Comparison of ENCODE assay signal across 15 cellular contexts in genomic region chr22:16628476-16628875, GRCh38. TPM values are rescaled to one million over a fixed set of nuclear protein-coding genes. Genes with fewer than 3 reads are reported as not detected.
DNase-seq lines count a peak whose midpoint lies in the region; FAIRE-seq and TF ChIP-seq lines count a peak whose summit lies in the region.
"Not testable (repeated sequence)": the region's sequence is repeated elsewhere in the genome, so short reads cannot be mapped to it uniquely, and the experiment has no call there.
"Had no signal": no experiment of that assay in that cellular context is flagged by ENCODE, and none has a peak within 500 bp of the region (broad histone marks: within the 10 kb centered on the region; RNA-seq: fewer than 3 reads in every experiment).

No MANE protein-coding gene starts in this region.

- peak overlapping the region; percentile 24; the same call in 1 of the 2 replicates for H3K4me2 ChIP-seq in MM.1S (ENCODE audit: low read depth, low read length)

- not testable (repeated sequence) for H4K20me1 ChIP-seq in MM.1S (ENCODE audit: insufficient read depth, low read length)

- H3K79me2 ChIP-seq in MM.1S (ENCODE audit: low read length), result not testable (repeated sequence)

- not testable (repeated sequence) for H3K9me3 ChIP-seq in MM.1S (replicated peaks; ENCODE audit: insufficient read depth, low read length); kidney (ENCODE audit: control insufficient read depth in 1 of 2, low read length in 2 of 2); small intestine (ENCODE audit: control insufficient read depth, low read depth)

- H2AFZ ChIP-seq in MM.1S (ENCODE audit: low read length), result not testable (repeated sequence)

- H3K36me3 ChIP-seq in MM.1S (replicated peaks; ENCODE audit: insufficient read depth, low read length); bronchial epithelial cell (ENCODE audit: control insufficient read depth, insufficient read depth, low read length); kidney (ENCODE audit: control insufficient read depth in 1 of 2, insufficient read depth in 2 of 2, low read length in 2 of 2); small intestine (ENCODE audit: control insufficient read depth in 2 of 2, insufficient read depth in 2 of 2, low read length in 2 of 2): not testable (repeated sequence)

- FAIRE-seq in A204.1 (lab: Jason Lieb, UNC), result peak; percentile 72
- peak; percentile 28 for FAIRE-seq in bronchial epithelial cell (lab: Jason Lieb, UNC)
- peak; percentile 68 for FAIRE-seq in endometrium (lab: Jason Lieb, UNC)
- FAIRE-seq in kidney (lab: Jason Lieb, UNC), result peak; percentile 78
- peak; percentile 33 for FAIRE-seq in small intestine (lab: Jason Lieb, UNC)

- H3K27ac ChIP-seq in MM.1S (ENCODE audit: low read length), result peak overlapping the region; percentile 57; the same call in 1 of the 2 replicates
- not testable (repeated sequence) for H3K27ac ChIP-seq in kidney (ENCODE audit: low read depth in 2 of 2, low read length in 2 of 2); small intestine (ENCODE audit: low read depth in 1 of 2, low read length in 1 of 2)

- not testable (repeated sequence) for H3K4me3 ChIP-seq in MM.1S (ENCODE audit: low read length); bronchial epithelial cell (ENCODE audit: low read depth, low read length); kidney (ENCODE audit: low read length in 2 of 2); small intestine (ENCODE audit: low read depth in 1 of 2, low read length in 2 of 2)

- not testable (repeated sequence) for H3F3A ChIP-seq in MM.1S (ENCODE audit: insufficient read depth, low read length)

- H3K4me1 ChIP-seq in MM.1S (ENCODE audit: low read length), result peaks cover 10% of the 10 kb centered on the region
- H3K4me1 ChIP-seq in kidney (ENCODE audit: control insufficient read depth in 1 of 2, insufficient read depth in 1 of 2, low read depth in 1 of 2, low read length in 2 of 2); small intestine (ENCODE audit: control insufficient read depth in 2 of 2, insufficient read depth in 1 of 2, low read depth in 1 of 2, low read length in 1 of 2): not testable (repeated sequence)

- TF ChIP-seq CTCF in MM.1S (IDR thresholded peaks at IDR 0.05; ENCODE audit: low read length); bronchial epithelial cell (IDR thresholded peaks at IDR 0.05; ENCODE audit: insufficient read depth, low read length, severe bottlenecking); kidney (IDR thresholded peaks at IDR 0.05; ENCODE audit: borderline replicate concordance, extremely low read depth, insufficient read depth): not testable (repeated sequence)

- WGBS in small intestine, 3 donors, result 85 to 91% (median 87%) methylated on average over 1 of the region's 1 CpG

- not testable (repeated sequence) for H3K27me3 ChIP-seq in MM.1S (replicated peaks; ENCODE audit: insufficient read depth, low read length); bronchial epithelial cell (ENCODE audit: control insufficient read depth, insufficient read depth, low read length); small intestine (ENCODE audit: control insufficient read depth in 2 of 2, insufficient read depth in 2 of 2, low read length in 2 of 2)

- H3K9me2 ChIP-seq in MM.1S (replicated peaks; ENCODE audit: insufficient read depth, low read length), result not testable (repeated sequence)

- intact Hi-C loops in kidney (cut with DNase I), result not testable (repeated sequence)

- peak overlapping the region; percentile 10; the same call in 1 of the 2 replicates for H3K9ac ChIP-seq in MM.1S (ENCODE audit: low read length)
- H3K9ac ChIP-seq in kidney (ENCODE audit: low read length in 2 of 2), result not testable (repeated sequence)

- DNase-seq in MM.1S; bronchial epithelial cell (ENCODE audit: low read depth); kidney; small intestine: not testable (repeated sequence)

RNA-seq across cellular contexts. Expression of gene CCT8L2, which starts 35.9 kb away (rescaled TPM):
- total RNA-seq in bronchial epithelial cell, result not detected in 2 replicates
- total RNA-seq in kidney, result not detected
- not detected for polyA plus RNA-seq in kidney (ENCODE audit: insufficient read depth, low read depth, low replicate concordance)
- not detected for polyA plus RNA-seq in small intestine
- total RNA-seq: A172; A673; CD4-positive, alpha-beta memory T cell; CD4-positive, CD25-positive, alpha-beta regulatory T cell; CD8-positive, alpha-beta memory T cell; Daoy; G401 had no signal
- polyA plus RNA-seq: AG04450; CD14-positive monocyte; CD4-positive, alpha-beta memory T cell; CD4-positive, CD25-positive, alpha-beta regulatory T cell; CD8-positive, alpha-beta memory T cell had no signal
